11 cellular contexts compared by ENCODE assay signal in genomic region chr16:67939507-67940435, GRCh38. TPM values are rescaled to one million over a fixed set of nuclear protein-coding genes. Genes with fewer than 3 reads are reported as not detected.
DNase-seq lines count a peak whose midpoint lies in the region; ATAC-seq lines count a peak whose summit lies in the region.
"Had no signal": no experiment of that assay in that cellular context is flagged by ENCODE, and none has a peak within 500 bp of the region (broad histone marks: within the 10 kb centered on the region; RNA-seq: fewer than 3 reads in every experiment).

No MANE protein-coding gene starts in this region.

- H3K9me3 Mint-ChIP-seq in central memory CD8-positive, alpha-beta T cell, result no peaks in the 10 kb centered on the region

- DNase-seq in GF-D8 (lab: John Stamatoyannopoulos, UW) (peak; percentile 6), ecto neural progenitor cell (ENCODE audit: low spot score) (no peak), inferior parietal cortex (ENCODE audit: extremely low spot score) (no peak), G401 (ENCODE audit: low spot score) (no peak), RKO (ENCODE audit: low spot score) (no peak)
- peak; percentile 77 for DNase-seq in activated CD4-positive, alpha-beta T cell treated with anti-CD3 and anti-CD28 coated beads for 48 hours
- DNase-seq in central memory CD8-positive, alpha-beta T cell (ENCODE audit: low spot score in 2 of 2), result no peak
- peak; percentile 65 for DNase-seq in stimulated activated CD4-positive, alpha-beta T cell treated with anti-CD3 and anti-CD28 coated beads, Interleukin-4, amount 100 ng/mL, for 1 hour
- DNase-seq: mesenchymal stem cell, NCI-H1105 treated with DMSO at 0.1 percent for 48 hours had no signal

- in situ Hi-C loops in G401 (cut with HindIII; ENCODE audit: low sequenced_read_pairs), result no loop called here

- H3K4me1 Mint-ChIP-seq in central memory CD8-positive, alpha-beta T cell, result peaks cover 41% of the 10 kb centered on the region

- ATAC-seq in central memory CD8-positive, alpha-beta T cell (replicated peaks; ENCODE audit: extremely low read depth, poor library complexity, severe bottlenecking), result no peak

- peaks cover 22% of the 10 kb centered on the region for H3K36me3 Mint-ChIP-seq in central memory CD8-positive, alpha-beta T cell (ENCODE audit: insufficient read depth)

- H3K27me3 Mint-ChIP-seq in central memory CD8-positive, alpha-beta T cell, result no peaks in the 10 kb centered on the region

- H3K4me3 Mint-ChIP-seq in central memory CD8-positive, alpha-beta T cell, result peak overlapping the region; percentile 46

- peak overlapping the region; percentile 88 for H3K27ac Mint-ChIP-seq in central memory CD8-positive, alpha-beta T cell (ENCODE audit: low read depth)

RNA-seq across cellular contexts. Expression of gene PSMB10, which starts 3.1 kb away (rescaled TPM):
- total RNA-seq in G401 (2014; rRNA removed; shearing (Covaris generic)), result 17.1 and 26.2 TPM in 2 replicates

RNA-seq across cellular contexts. Expression of gene LCAT, which starts 4.1 kb away (rescaled TPM):
- 6.0 and 8.1 TPM in 2 replicates for total RNA-seq in G401 (2014; rRNA removed; shearing (Covaris generic))

RNA-seq across cellular contexts. Expression of gene CTRL, which starts 8.1 kb away (rescaled TPM):
- 0.18 TPM in 1 of 2 replicates, not detected in the other for total RNA-seq in G401 (2014; rRNA removed; shearing (Covaris generic))

RNA-seq across cellular contexts. Expression of gene SLC12A4, which starts 28.7 kb away (rescaled TPM):
- total RNA-seq in G401 (2014; rRNA removed; shearing (Covaris generic)), result 30.0 and 46.2 TPM in 2 replicates

RNA-seq across cellular contexts. Expression of gene DPEP3, which starts 40.5 kb away (rescaled TPM):
- not detected in 2 replicates for total RNA-seq in G401 (2014; rRNA removed; shearing (Covaris generic))
- total RNA-seq: SJSA1 had no signal

Comparison
In these comparisons a context has a peak if more than half of its experiments do, and no peak if none do; other contexts are left out.
1. DNase-seq: peak in GF-D8 (single experiment), activated CD4-positive, alpha-beta T cell treated with anti-CD3 and anti-CD28 coated beads for 48 hours (single experiment) and stimulated activated CD4-positive, alpha-beta T cell treated with anti-CD3 and anti-CD28 coated beads, Interleukin-4, amount 100 ng/mL, for 1 hour (single experiment); none in central memory CD8-positive, alpha-beta T cell (0 of 2), ecto neural progenitor cell (single experiment), inferior parietal cortex (single experiment), G401 (single experiment) and RKO (single experiment).